Comparison of ENCODE assay signal across 3 cellular contexts in genomic region chr2:46708492-46708891, GRCh38.
TF ChIP-seq lines count a peak whose summit lies in the region.

No MANE protein-coding gene starts in this region.

TF ChIP-seq in A549, 52 proteins besides CTCF, POLR2A, EP300 and RAD21:
- no peak for TF ChIP-seq JUNB (IDR thresholded peaks at IDR 0.05)
- TF ChIP-seq USF2 (IDR thresholded peaks at IDR 0.05): no peak
- no peak for TF ChIP-seq CEBPB (IDR thresholded peaks at IDR 0.05)
- no peak for TF ChIP-seq EHF (CRISPR knock-in tag; IDR thresholded peaks at IDR 0.05)
- no peak for TF ChIP-seq KDM5A (IDR thresholded peaks at IDR 0.05)
- no peak for TF ChIP-seq BCL3 (IDR thresholded peaks at IDR 0.05)
- TF ChIP-seq POLR2AphosphoS2 (conservative IDR thresholded peaks at IDR 0.05; ENCODE audit: low read length): no peak
- TF ChIP-seq NR3C1 (IDR thresholded peaks at IDR 0.05): no peak
- no peak for TF ChIP-seq SREBF2 (IDR thresholded peaks at IDR 0.05)
- TF ChIP-seq PBX3 (IDR thresholded peaks at IDR 0.05): no peak
- TF ChIP-seq ZNF302 (CRISPR knock-in tag; IDR thresholded peaks at IDR 0.05): no peak
- no peak for TF ChIP-seq NPAS2 (CRISPR knock-in tag; IDR thresholded peaks at IDR 0.05; ENCODE audit: borderline replicate concordance)
- no peak for TF ChIP-seq EHMT2 (IDR thresholded peaks at IDR 0.05; ENCODE audit: low read depth)
- no peak for TF ChIP-seq HOXA7 (CRISPR knock-in tag; IDR thresholded peaks at IDR 0.05)
- TF ChIP-seq ZSCAN20 (CRISPR knock-in tag; IDR thresholded peaks at IDR 0.05): no peak

TF ChIP-seq in IMR-90, 13 proteins besides CTCF, POLR2A, EP300 and RAD21:
- TF ChIP-seq CHD1 (IDR thresholded peaks at IDR 0.05; ENCODE audit: low read depth, low read length) (no peak), FOS (IDR thresholded peaks at IDR 0.05; ENCODE audit: low read depth, low read length) (no peak)
TF ChIP-seq in IMR-90: peak in this region for 0.

TF ChIP-seq in H1, 55 proteins besides CTCF, POLR2A, EP300 and RAD21:
- TF ChIP-seq ZNF274 (IDR thresholded peaks at IDR 0.05; ENCODE audit: borderline replicate concordance, extremely low read depth, low read length): no peak
